8 cellular contexts compared by ENCODE assay signal in the genomic region with DNA sequence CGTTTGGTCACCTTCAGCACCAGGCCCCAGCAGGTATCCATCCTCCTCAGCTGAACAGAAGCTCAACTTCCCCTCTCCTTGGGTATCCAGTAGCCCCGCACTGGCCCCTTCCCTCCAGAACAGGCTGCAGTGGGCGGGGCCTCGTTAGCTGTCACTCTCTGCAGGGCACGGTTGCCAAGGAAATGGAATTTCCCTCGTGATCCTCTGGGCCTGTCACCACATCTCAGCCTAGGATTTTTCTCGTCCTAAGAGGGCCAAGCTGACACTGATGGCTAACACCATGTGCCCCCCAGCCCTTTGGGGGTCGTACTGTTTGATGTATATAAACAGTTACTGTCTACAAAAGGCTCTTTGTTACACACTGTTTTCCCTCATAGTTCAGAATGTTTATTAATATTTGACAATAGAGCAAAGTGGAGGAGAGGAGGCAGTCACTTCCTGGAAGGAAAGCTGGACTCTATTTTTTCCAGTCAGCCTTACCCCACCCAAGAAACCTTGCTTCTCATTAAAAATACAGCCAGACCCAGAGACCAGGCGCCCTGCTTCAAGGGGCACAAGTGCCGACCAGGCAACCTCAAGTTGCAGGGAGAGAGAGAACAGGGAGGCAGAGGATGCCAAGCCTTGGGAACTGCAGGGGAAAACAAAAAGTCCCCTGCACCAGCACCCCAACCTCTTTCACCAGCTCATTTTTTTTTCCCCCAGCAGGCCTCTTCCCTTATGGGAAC. TPM values are rescaled to one million over a fixed set of nuclear protein-coding genes. Genes with fewer than 3 reads are reported as not detected.
DNase-seq lines count a peak whose midpoint lies in the region; ATAC-seq and TF ChIP-seq lines count a peak whose summit lies in the region.

No MANE protein-coding gene starts in this region.

- no peak overlapping the region for H3K4me3 ChIP-seq in HCT116 (replicated peaks in 1 of 2; ENCODE audit: low read depth in 1 of 2, low read length in 2 of 2)
- no peak overlapping the region for H3K4me3 ChIP-seq in WERI-Rb-1 (ENCODE audit: low read depth, low read length)
- no peak overlapping the region for H3K4me3 ChIP-seq in hepatocyte
- H3K4me3 ChIP-seq in smooth muscle cell: no peak overlapping the region

- DNase-seq in GM10266 (ENCODE audit: extremely low spot score): peak; percentile 41
- no peak for DNase-seq in HCT116 (ENCODE audit: low read depth, low spot score)
- peak; percentile 78 for DNase-seq in WERI-Rb-1
- DNase-seq in hepatocyte (ENCODE audit: low spot score): peak; percentile 83
- DNase-seq in smooth muscle cell (lab: John Stamatoyannopoulos, UW; ENCODE audit: unreplicated experiment): no peak

- peaks cover 4% of the 10 kb centered on the region for H3F3A ChIP-seq in smooth muscle cell (ENCODE audit: low read depth)

- H3K27ac ChIP-seq in HCT116 (ENCODE audit: low read depth, low read length) (no peak overlapping the region), WERI-Rb-1 (no peak overlapping the region), hepatocyte (peak overlapping the region; percentile 67), smooth muscle cell (ENCODE audit: low read depth) (no peak overlapping the region)

- H3K27me3 ChIP-seq in HCT116 (ENCODE audit: insufficient read depth, low read length) (no peaks in the 10 kb centered on the region), WERI-Rb-1 (ENCODE audit: insufficient read depth, low read depth, severe bottlenecking) (no peaks in the 10 kb centered on the region), hepatocyte (no peaks in the 10 kb centered on the region), smooth muscle cell (ENCODE audit: low read depth) (no peaks in the 10 kb centered on the region)

- RAD21 ChIA-PET in HCT116 (lab: Charles Lee; ENCODE audit: low non-redundant PET in 1 of 2, low total read pairs in 2 of 2, uncharacterized antibody in 2 of 2, unreplicated experiment in 2 of 2): no interaction called here

- TF ChIP-seq RAD21 in HCT116 (IDR thresholded peaks at IDR 0.05; ENCODE audit: low read depth): no peak

- ATAC-seq in HCT116: peak; percentile 71
- ATAC-seq in GM18517 (IDR thresholded peaks at IDR 0.05; ENCODE audit: unreplicated experiment): no peak
- ATAC-seq in HG03039 (IDR thresholded peaks at IDR 0.05; ENCODE audit: unreplicated experiment): no peak
- no peak for ATAC-seq in GM18519 (IDR thresholded peaks at IDR 0.05; ENCODE audit: low FRiP score, unreplicated experiment)

- TF ChIP-seq CTCF in GM10266 (IDR thresholded peaks at IDR 0.05; ENCODE audit: control insufficient read depth, insufficient read depth, low read depth, missing control alignments) (no peak), HCT116 (IDR thresholded peaks at IDR 0.05 in 2 of 3, conservative IDR thresholded peaks at IDR 0.05 in 1 of 3; ENCODE audit: borderline replicate concordance in 1 of 3, insufficient read depth in 1 of 3, low read depth in 2 of 3, low read length in 2 of 3) (no peak), WERI-Rb-1 (IDR thresholded peaks at IDR 0.05; ENCODE audit: low read depth, low read length) (no peak), hepatocyte (IDR thresholded peaks at IDR 0.05; ENCODE audit: poor library complexity) (no peak), smooth muscle cell (IDR thresholded peaks at IDR 0.05; ENCODE audit: borderline replicate concordance, insufficient read depth, poor library complexity, severe bottlenecking) (no peak)

- CTCF ChIA-PET in HCT116 (lab: Charles Lee): interaction anchor here (0.9 to 3.7 kb wide), 2 partner anchors 18 to 22 kb away, joined by 4 to 14 read pairs; no protein-coding TSS in a partner anchor

- peaks cover 4 to 26% of the 10 kb centered on the region in 2 experiments; a peak in 3 of 4 replicates for H3K4me1 ChIP-seq in HCT116 (ENCODE audit: control insufficient read depth in 1 of 2, insufficient read depth in 2 of 2, low read length in 2 of 2)
- peaks cover 12% of the 10 kb centered on the region for H3K4me1 ChIP-seq in hepatocyte (ENCODE audit: insufficient read depth)
- H3K4me1 ChIP-seq in smooth muscle cell (ENCODE audit: low read depth): peaks cover 16% of the 10 kb centered on the region

- H3K9me2 ChIP-seq in HCT116 (ENCODE audit: insufficient read depth): no peaks in the 10 kb centered on the region
- no peaks in the 10 kb centered on the region for H3K9me2 ChIP-seq in hepatocyte (replicated peaks; ENCODE audit: insufficient read depth)

- no peaks in the 10 kb centered on the region for H3K9me3 ChIP-seq in HCT116 (ENCODE audit: control insufficient read depth in 1 of 2, insufficient read depth in 1 of 2, low read depth in 1 of 2, low read length in 2 of 2)
- no peaks in the 10 kb centered on the region for H3K9me3 ChIP-seq in WERI-Rb-1 (ENCODE audit: severe bottlenecking)
- H3K9me3 ChIP-seq in hepatocyte (ENCODE audit: low read depth): no peaks in the 10 kb centered on the region
- no peaks in the 10 kb centered on the region for H3K9me3 ChIP-seq in smooth muscle cell (replicated peaks; ENCODE audit: low read depth)

- TF ChIP-seq POLR2A in HCT116 (IDR thresholded peaks at IDR 0.05; ENCODE audit: borderline replicate concordance, extremely low read depth, insufficient read depth, insufficient read length): no peak

- H3K79me2 ChIP-seq in HCT116 (ENCODE audit: insufficient read depth, low read length): no peaks in the 10 kb centered on the region
- no peaks in the 10 kb centered on the region for H3K79me2 ChIP-seq in hepatocyte
- no peaks in the 10 kb centered on the region for H3K79me2 ChIP-seq in smooth muscle cell (ENCODE audit: low read depth)

- H3K9ac ChIP-seq in HCT116 (ENCODE audit: low read length) (no peak overlapping the region), smooth muscle cell (ENCODE audit: low read depth) (no peak overlapping the region)

- 29% methylated on average over 10 of the region's 10 CpGs for WGBS in hepatocyte (ENCODE audit: low lambda C conversion rate, missing lambda C conversion rate)
- WGBS in smooth muscle cell (ENCODE audit: low lambda C conversion rate): 34% methylated on average over 10 of the region's 10 CpGs

- H3K36me3 ChIP-seq in HCT116 (ENCODE audit: control insufficient read depth in 1 of 2, insufficient read depth in 2 of 2, low read length in 2 of 2) (no peaks in the 10 kb centered on the region), WERI-Rb-1 (no peaks in the 10 kb centered on the region), hepatocyte (replicated peaks; ENCODE audit: insufficient read depth, low read depth) (no peaks in the 10 kb centered on the region), smooth muscle cell (ENCODE audit: low read depth) (no peaks in the 10 kb centered on the region)

- peak overlapping the region; percentile 78 for H2AFZ ChIP-seq in HCT116 (ENCODE audit: low read depth, low read length, poor library complexity, severe bottlenecking)
- peak overlapping the region; percentile 59 for H2AFZ ChIP-seq in hepatocyte
- H2AFZ ChIP-seq in smooth muscle cell (ENCODE audit: low read depth): peak overlapping the region; percentile 43

- H3K4me2 ChIP-seq in HCT116 (ENCODE audit: low read length): peak overlapping the region; percentile 7; the same call in 1 of the 2 replicates
- peak overlapping the region; percentile 36 for H3K4me2 ChIP-seq in hepatocyte
- peak overlapping the region; percentile 43 for H3K4me2 ChIP-seq in smooth muscle cell

- POLR2A ChIA-PET in HCT116 (lab: Charles Lee): no interaction called here

- intact Hi-C loops in HCT116 (cut with micrococcal nuclease): loop anchor here (1.0 kb wide), 1 partner anchor 360 kb away; no protein-coding TSS in a partner anchor

- no peaks in the 10 kb centered on the region for H4K20me1 ChIP-seq in HCT116 (ENCODE audit: insufficient read depth)
- H4K20me1 ChIP-seq in hepatocyte (ENCODE audit: insufficient read depth, poor library complexity, severe bottlenecking): no peaks in the 10 kb centered on the region
- H4K20me1 ChIP-seq in smooth muscle cell (ENCODE audit: low read depth): no peaks in the 10 kb centered on the region

- BruUV-seq in HCT116 (replicated peaks; lab: Mats Ljungman, UMichigan): no TSS peak

TF ChIP-seq in HCT116, 20 proteins besides CTCF, POLR2A, EP300 and RAD21:
- no peak for TF ChIP-seq FOSL1 (IDR thresholded peaks at IDR 0.05; ENCODE audit: low read depth)
- no peak for TF ChIP-seq SIN3A (IDR thresholded peaks at IDR 0.05; ENCODE audit: low read depth)
- TF ChIP-seq EZH2 (IDR thresholded peaks at IDR 0.05): no peak
- no peak for TF ChIP-seq EGR1 (IDR thresholded peaks at IDR 0.05; ENCODE audit: low read depth)
- no peak for TF ChIP-seq CBX3 (IDR thresholded peaks at IDR 0.05; ENCODE audit: low read depth)
- no peak for TF ChIP-seq YY1 (IDR thresholded peaks at IDR 0.05; ENCODE audit: extremely low read depth, insufficient replicate concordance, low read depth, low read length)
- TF ChIP-seq TCF7L2 (IDR thresholded peaks at IDR 0.05; ENCODE audit: borderline replicate concordance, extremely low read depth, insufficient read depth, insufficient read length): no peak
- TF ChIP-seq ATF3 (IDR thresholded peaks at IDR 0.05): no peak
- TF ChIP-seq ZNF274 (IDR thresholded peaks at IDR 0.05; ENCODE audit: low read depth, low read length): no peak
- TF ChIP-seq MAX (IDR thresholded peaks at IDR 0.05): no peak

RNA-seq across cellular contexts. Expression of gene FEZ1, which starts 44.5 kb away (rescaled TPM):
- 1.5 TPM for total RNA-seq in HCT116 (2021; ENCODE audit: unreplicated experiment)
- polyA plus RNA-seq in HCT116 (2012): 1.3 and 1.6 TPM in 2 replicates
- total RNA-seq in hepatocyte: 11.0 and 13.2 TPM in 2 replicates
- 12.1 and 18.5 TPM in 2 replicates for polyA plus RNA-seq in hepatocyte
- total RNA-seq in smooth muscle cell: 34.1 and 58.3 TPM in 2 replicates
- 48.6 and 64.2 TPM in 2 replicates for polyA plus RNA-seq in smooth muscle cell

Comparison
In these comparisons a context has a peak if more than half of its experiments do, and no peak if none do; other contexts are left out.
1. DNase-seq: peak in GM10266 (single experiment), WERI-Rb-1 (single experiment) and hepatocyte (single experiment); none in HCT116 (single experiment) and smooth muscle cell (single experiment).
2. Peak in every context shown above with its lines, with median percentiles within 50 percentile points of each other: H2AFZ ChIP-seq and H3K4me2 ChIP-seq.